1 cellular context compared by ENCODE assay signal in the genomic region with DNA sequence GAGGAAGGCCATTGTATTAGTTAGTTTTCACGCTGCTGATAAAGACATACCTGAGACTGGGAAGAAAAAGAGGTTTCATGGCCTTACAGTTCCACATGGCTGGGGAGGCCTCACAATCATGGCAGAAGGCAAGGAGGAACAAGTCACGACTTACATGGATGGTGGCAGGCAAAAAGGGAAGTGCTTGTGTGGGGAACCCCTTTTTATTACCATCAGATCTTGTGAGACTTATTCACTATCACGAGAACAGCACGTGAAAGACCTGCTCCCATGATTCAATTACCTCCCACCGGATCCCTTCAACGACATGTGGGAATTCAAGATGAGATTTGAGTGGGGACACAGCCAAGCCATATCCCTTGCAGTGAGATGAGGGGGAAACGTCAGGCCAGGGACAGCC.
TF ChIP-seq lines count a peak whose summit lies in the region.

No MANE protein-coding gene starts in this region.

TF ChIP-seq in K562, 482 proteins besides CTCF, POLR2A, EP300 and RAD21:
- TF ChIP-seq SPI1 (IDR thresholded peaks at IDR 0.05; ENCODE audit: borderline replicate concordance, low read depth, low read length) = 0 out of 2 replicates have a peak, but pooled peaks have one; percentile 33
